1 cellular context compared by ENCODE assay signal in genomic region chr2:45833968-45834344, GRCh38.
TF ChIP-seq lines count a peak whose summit lies in the region.

No MANE protein-coding gene starts in this region.

TF ChIP-seq in K562, 482 proteins besides CTCF, POLR2A, EP300 and RAD21 (continued from another document):
- TF ChIP-seq, protein P1, sequence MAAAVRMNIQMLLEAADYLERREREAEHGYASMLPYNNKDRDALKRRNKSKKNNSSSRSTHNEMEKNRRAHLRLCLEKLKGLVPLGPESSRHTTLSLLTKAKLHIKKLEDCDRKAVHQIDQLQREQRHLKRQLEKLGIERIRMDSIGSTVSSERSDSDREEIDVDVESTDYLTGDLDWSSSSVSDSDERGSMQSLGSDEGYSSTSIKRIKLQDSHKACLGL (CRISPR knock-in tag; IDR thresholded peaks at IDR 0.05; ENCODE audit: borderline replicate concordance, poor library complexity, severe bottlenecking), result no peak
- TF ChIP-seq, protein P2, sequence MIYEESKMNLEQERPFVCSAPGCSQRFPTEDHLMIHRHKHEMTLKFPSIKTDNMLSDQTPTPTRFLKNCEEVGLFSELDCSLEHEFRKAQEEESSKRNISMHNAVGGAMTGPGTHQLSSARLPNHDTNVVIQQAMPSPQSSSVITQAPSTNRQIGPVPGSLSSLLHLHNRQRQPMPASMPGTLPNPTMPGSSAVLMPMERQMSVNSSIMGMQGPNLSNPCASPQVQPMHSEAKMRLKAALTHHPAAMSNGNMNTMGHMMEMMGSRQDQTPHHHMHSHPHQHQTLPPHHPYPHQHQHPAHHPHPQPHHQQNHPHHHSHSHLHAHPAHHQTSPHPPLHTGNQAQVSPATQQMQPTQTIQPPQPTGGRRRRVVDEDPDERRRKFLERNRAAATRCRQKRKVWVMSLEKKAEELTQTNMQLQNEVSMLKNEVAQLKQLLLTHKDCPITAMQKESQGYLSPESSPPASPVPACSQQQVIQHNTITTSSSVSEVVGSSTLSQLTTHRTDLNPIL (CRISPR knock-in tag; IDR thresholded peaks at IDR 0.05), result no peak
- peak; percentile 33; the same call in 1 of the 2 replicates for TF ChIP-seq ATF7 (IDR thresholded peaks at IDR 0.05)
- TF ChIP-seq, protein P3, sequence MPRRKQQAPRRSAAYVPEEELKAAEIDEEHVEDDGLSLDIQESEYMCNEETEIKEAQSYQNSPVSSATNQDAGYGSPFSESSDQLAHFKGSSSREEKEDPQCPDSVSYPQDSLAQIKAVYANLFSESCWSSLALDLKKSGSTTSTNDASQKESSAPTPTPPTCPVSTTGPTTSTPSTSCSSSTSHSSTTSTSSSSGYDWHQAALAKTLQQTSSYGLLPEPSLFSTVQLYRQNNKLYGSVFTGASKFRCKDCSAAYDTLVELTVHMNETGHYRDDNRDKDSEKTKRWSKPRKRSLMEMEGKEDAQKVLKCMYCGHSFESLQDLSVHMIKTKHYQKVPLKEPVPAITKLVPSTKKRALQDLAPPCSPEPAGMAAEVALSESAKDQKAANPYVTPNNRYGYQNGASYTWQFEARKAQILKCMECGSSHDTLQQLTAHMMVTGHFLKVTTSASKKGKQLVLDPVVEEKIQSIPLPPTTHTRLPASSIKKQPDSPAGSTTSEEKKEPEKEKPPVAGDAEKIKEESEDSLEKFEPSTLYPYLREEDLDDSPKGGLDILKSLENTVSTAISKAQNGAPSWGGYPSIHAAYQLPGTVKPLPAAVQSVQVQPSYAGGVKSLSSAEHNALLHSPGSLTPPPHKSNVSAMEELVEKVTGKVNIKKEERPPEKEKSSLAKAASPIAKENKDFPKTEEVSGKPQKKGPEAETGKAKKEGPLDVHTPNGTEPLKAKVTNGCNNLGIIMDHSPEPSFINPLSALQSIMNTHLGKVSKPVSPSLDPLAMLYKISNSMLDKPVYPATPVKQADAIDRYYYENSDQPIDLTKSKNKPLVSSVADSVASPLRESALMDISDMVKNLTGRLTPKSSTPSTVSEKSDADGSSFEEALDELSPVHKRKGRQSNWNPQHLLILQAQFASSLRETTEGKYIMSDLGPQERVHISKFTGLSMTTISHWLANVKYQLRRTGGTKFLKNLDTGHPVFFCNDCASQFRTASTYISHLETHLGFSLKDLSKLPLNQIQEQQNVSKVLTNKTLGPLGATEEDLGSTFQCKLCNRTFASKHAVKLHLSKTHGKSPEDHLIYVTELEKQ (CRISPR knock-in tag; IDR thresholded peaks at IDR 0.05), result no peak
